Comparison of ENCODE assay signal across 17 cellular contexts in genomic region chr15:29216955-29217354, GRCh38. TPM values are rescaled to one million over a fixed set of nuclear protein-coding genes. Genes with fewer than 3 reads are reported as not detected.
DNase-seq lines count a peak whose midpoint lies in the region; TF ChIP-seq lines count a peak whose summit lies in the region.
"Had no signal": no experiment of that assay in that cellular context is flagged by ENCODE, and none has a peak within 500 bp of the region (broad histone marks: within the 10 kb centered on the region; RNA-seq: fewer than 3 reads in every experiment).

No MANE protein-coding gene starts in this region.

- H3K9ac ChIP-seq in HUES64 (ENCODE audit: low read depth, low read length) (no peak overlapping the region), neural progenitor cell (no peak overlapping the region)
- H3K9ac ChIP-seq: GM23248 had no signal

- H3K4me2 ChIP-seq in neural progenitor cell, result peak overlapping the region; percentile 24
- H3K4me2 ChIP-seq: A549 had no signal

- peak; percentile 63 for DNase-seq in islet precursor cell
- no peak for DNase-seq in neural progenitor cell (ENCODE audit: low spot score)
- DNase-seq in NOMO-1 treated with dmso at 0.1 percent for 144 hours (lab: John Stamatoyannopoulos, UW; ENCODE audit: unreplicated experiment), result no peak
- no peak for DNase-seq in posterior vena cava (ENCODE audit: low spot score)
- DNase-seq in activated CD4-positive, CD25-positive, alpha-beta regulatory T cell (lab: John Stamatoyannopoulos, UW), result no peak
- DNase-seq: 8988T; ACHN; C1 segment of cervical spinal cord; Calu3; CD4-positive, alpha-beta memory T cell; COR-L47; DMS53; DMS79 treated with DMSO at 0.1 percent for 48 hours; GM23248; H9 had no signal

- H3K4me3 ChIP-seq in HUES64 (ENCODE audit: low read length), result no peak overlapping the region
- H3K4me3 ChIP-seq in neural progenitor cell, result no peak overlapping the region
- H3K4me3 ChIP-seq: A549, GM23248 had no signal

- H3K27me3 Mint-ChIP-seq in neural progenitor cell (ENCODE audit: insufficient read depth, low read depth), result peaks cover 2% of the 10 kb centered on the region

- intact Hi-C loops in posterior vena cava (cut with DNase I), result no loop called here

- TF ChIP-seq CTCF in neural progenitor cell (IDR thresholded peaks at IDR 0.05), result no peak

- H3K36me3 ChIP-seq in HUES64 (ENCODE audit: insufficient read depth, low read length) (no peaks in the 10 kb centered on the region), neural progenitor cell (no peaks in the 10 kb centered on the region)

- H4K20me1 ChIP-seq in neural progenitor cell (ENCODE audit: low read depth), result no peaks in the 10 kb centered on the region

- no peak overlapping the region for H2AFZ ChIP-seq in neural progenitor cell (replicated peaks)
- H2AFZ ChIP-seq: GM23248 had no signal

- no peak overlapping the region for H3K27ac Mint-ChIP-seq in neural progenitor cell
- H3K27ac Mint-ChIP-seq: CD4-positive, alpha-beta memory T cell had no signal

- H3K4me1 ChIP-seq in HUES64 (ENCODE audit: insufficient read depth, low read length) (peaks cover 5% of the 10 kb centered on the region; the same call in 1 of the 2 replicates), neural progenitor cell (peaks cover 9% of the 10 kb centered on the region)
- H3K4me1 ChIP-seq: A549 had no signal

- H3K4me3 Mint-ChIP-seq in neural progenitor cell, result no peak overlapping the region
- H3K4me3 Mint-ChIP-seq: CD4-positive, alpha-beta memory T cell; H9 had no signal

- WGBS in HUES64, result 72% methylated on average over 3 of the region's 3 CpGs

- peaks cover 4% of the 10 kb centered on the region for H3K9me3 Mint-ChIP-seq in neural progenitor cell
- H3K9me3 Mint-ChIP-seq: H9 had no signal

- H3K4me1 Mint-ChIP-seq in neural progenitor cell, result no peaks in the 10 kb centered on the region
- H3K4me1 Mint-ChIP-seq: CD4-positive, alpha-beta memory T cell had no signal

- H3K9me3 ChIP-seq in HUES64 (ENCODE audit: insufficient read depth, low read depth, low read length), result no peaks in the 10 kb centered on the region
- H3K9me3 ChIP-seq in neural progenitor cell (ENCODE audit: low read depth), result no peaks in the 10 kb centered on the region

- H3K27me3 ChIP-seq in HUES64 (ENCODE audit: insufficient read depth, low read length) (no peaks in the 10 kb centered on the region), neural progenitor cell (no peaks in the 10 kb centered on the region)

- no peaks in the 10 kb centered on the region for H3K36me3 Mint-ChIP-seq in neural progenitor cell
- H3K36me3 Mint-ChIP-seq: CD4-positive, alpha-beta memory T cell had no signal

- no peaks in the 10 kb centered on the region for H3F3A ChIP-seq in neural progenitor cell (ENCODE audit: low read depth)

- H3K79me2 ChIP-seq in neural progenitor cell (ENCODE audit: low read depth), result no peaks in the 10 kb centered on the region

- H3K27ac ChIP-seq in HUES64 (ENCODE audit: low read depth, low read length), result peak overlapping the region; percentile 63; the same call in 1 of the 2 replicates
- no peak overlapping the region for H3K27ac ChIP-seq in neural progenitor cell
- H3K27ac ChIP-seq: A549, GM23248 had no signal

RNA-seq across cellular contexts. Expression of gene NSMCE3, which starts 52.7 kb away (rescaled TPM):
- polyA plus RNA-seq in HUES64 (2013, experiment 1 of 2), result 6.9 TPM
- polyA plus RNA-seq in HUES64 (2013, experiment 2 of 2), result 7.9 TPM
- total RNA-seq in neural progenitor cell (ENCODE audit: low replicate concordance) (15.6 and 16.1 TPM in 2 replicates), posterior vena cava (1 to 10 TPM; 5.9 to 6.6 TPM)
